Comparison of ENCODE assay signal across 20 cellular contexts in genomic region chr2:68746408-68746807, GRCh38. TPM values are rescaled to one million over a fixed set of nuclear protein-coding genes. Genes with fewer than 3 reads are reported as not detected.
A peak's percentile ranks its signal among the peaks of the same experiment; 100 is the strongest.
DNase-seq lines count a peak whose midpoint lies in the region; ATAC-seq and TF ChIP-seq lines count a peak whose summit lies in the region.
"Had no signal": no experiment of that assay in that cellular context is flagged by ENCODE, and none has a peak within 500 bp of the region (broad histone marks: within the 10 kb centered on the region; RNA-seq: fewer than 3 reads in every experiment).

No MANE protein-coding gene starts in this region.

- no peaks in the 10 kb centered on the region for H3K36me3 ChIP-seq in vagina
- H3K36me3 ChIP-seq: transverse colon had no signal

- no peak for DNase-seq in stimulated activated naive CD8-positive, alpha-beta T cell treated with anti-CD3 and anti-CD28 coated beads, Interleukin-15, Interleukin-2, amounts not matched to agents 100 U/mL and 50 U/mL, for 24 hours
- no peak for DNase-seq in activated CD8-positive, alpha-beta T cell treated with anti-CD3 and anti-CD28 coated beads for 36 hours
- DNase-seq in ecto neural progenitor cell (ENCODE audit: low spot score): peak; percentile 20
- DNase-seq in vagina (ENCODE audit: extremely low spot score in 2 of 2): peak; percentile 47 to 55
- DNase-seq in activated CD4-positive, CD25-positive, alpha-beta regulatory T cell (lab: John Stamatoyannopoulos, UW): no peak
- no peak for DNase-seq in SW 1271 (lab: John Stamatoyannopoulos, UW)
- DNase-seq: activated naive CD4-positive, alpha-beta T cell treated with anti-CD3 and anti-CD28 coated beads, Interleukin-2, amount 50 U/mL, for 16 hours; body of pancreas; cortex of kidney; DMS 273 treated with DMSO at 0.1 percent for 48 hours; HCEC 1CT; NCI-H1105; NCI-H2081 treated with DMSO at 0.1 percent for 48 hours; NCI-H510A treated with DMSO at 0.1 percent for 48 hours; occipital lobe; retina; stimulated activated naive CD4-positive, alpha-beta T cell; transverse colon had no signal

- POLR2A ChIA-PET in activated CD8-positive, alpha-beta T cell treated with anti-CD3 and anti-CD28 coated beads for 36 hours (lab: Charles Lee): interaction anchor here (1.1 to 11.0 kb wide), 6 partner anchors 13 to 162 kb away, joined by 3 to 111 read pairs (median 8); partner anchors contain the start of gene ARHGAP25

- H3K4me3 ChIP-seq in vagina: no peak overlapping the region
- H3K4me3 ChIP-seq: body of pancreas, transverse colon had no signal

- H3K36me3 Mint-ChIP-seq in stimulated activated naive CD8-positive, alpha-beta T cell treated with anti-CD3 and anti-CD28 coated beads, Interleukin-15, Interleukin-2, amounts not matched to agents 100 ng/mL and 50 ng/mL, for 24 hours (ENCODE audit: low read depth): peaks cover 65% of the 10 kb centered on the region
- peaks cover 58% of the 10 kb centered on the region for H3K36me3 Mint-ChIP-seq in activated CD8-positive, alpha-beta T cell treated with anti-CD3 and anti-CD28 coated beads for 36 hours (ENCODE audit: low read depth)

- intact Hi-C loops in activated CD8-positive, alpha-beta T cell treated with anti-CD3 and anti-CD28 coated beads for 36 hours (cut with micrococcal nuclease): loop anchor here (5.0 kb wide), 1 partner anchor 161 kb away; no protein-coding TSS in a partner anchor
- intact Hi-C loops in vagina (cut with DNase I): no loop called here

- H3K27ac ChIP-seq in vagina: no peak overlapping the region
- H3K27ac ChIP-seq: body of pancreas, transverse colon had no signal

- no peaks in the 10 kb centered on the region for H3K27me3 ChIP-seq in vagina
- H3K27me3 ChIP-seq: body of pancreas, transverse colon had no signal

- H3K4me3 Mint-ChIP-seq in stimulated activated naive CD8-positive, alpha-beta T cell treated with anti-CD3 and anti-CD28 coated beads, Interleukin-15, Interleukin-2, amounts not matched to agents 100 ng/mL and 50 ng/mL, for 24 hours: peak overlapping the region; percentile 55
- no peak overlapping the region for H3K4me3 Mint-ChIP-seq in activated CD8-positive, alpha-beta T cell treated with anti-CD3 and anti-CD28 coated beads for 36 hours

- H3K9me3 Mint-ChIP-seq in stimulated activated naive CD8-positive, alpha-beta T cell treated with anti-CD3 and anti-CD28 coated beads, Interleukin-15, Interleukin-2, amounts not matched to agents 100 ng/mL and 50 ng/mL, for 24 hours: no peaks in the 10 kb centered on the region
- peaks cover 3% of the 10 kb centered on the region for H3K9me3 Mint-ChIP-seq in activated CD8-positive, alpha-beta T cell treated with anti-CD3 and anti-CD28 coated beads for 36 hours

- no peaks in the 10 kb centered on the region for H3K9me3 ChIP-seq in vagina
- H3K9me3 ChIP-seq: body of pancreas, transverse colon had no signal

- H3K4me1 Mint-ChIP-seq in stimulated activated naive CD8-positive, alpha-beta T cell treated with anti-CD3 and anti-CD28 coated beads, Interleukin-15, Interleukin-2, amounts not matched to agents 100 ng/mL and 50 ng/mL, for 24 hours (ENCODE audit: low read depth): peaks cover 84% of the 10 kb centered on the region
- H3K4me1 Mint-ChIP-seq in activated CD8-positive, alpha-beta T cell treated with anti-CD3 and anti-CD28 coated beads for 36 hours (ENCODE audit: low read depth): peaks cover 82% of the 10 kb centered on the region

- no peaks in the 10 kb centered on the region for H3K4me1 ChIP-seq in vagina
- H3K4me1 ChIP-seq: body of pancreas had no signal

- no peaks in the 10 kb centered on the region for H3K27me3 Mint-ChIP-seq in stimulated activated naive CD8-positive, alpha-beta T cell treated with anti-CD3 and anti-CD28 coated beads, Interleukin-15, Interleukin-2, amounts not matched to agents 100 ng/mL and 50 ng/mL, for 24 hours
- H3K27me3 Mint-ChIP-seq in activated CD8-positive, alpha-beta T cell treated with anti-CD3 and anti-CD28 coated beads for 36 hours: no peaks in the 10 kb centered on the region

- no peak for TF ChIP-seq CTCF in activated CD8-positive, alpha-beta T cell treated with anti-CD3 and anti-CD28 coated beads for 36 hours (IDR thresholded peaks at IDR 0.05)
- no peak for TF ChIP-seq CTCF in vagina (IDR thresholded peaks at IDR 0.05)

- ATAC-seq in stimulated activated naive CD8-positive, alpha-beta T cell treated with anti-CD3 and anti-CD28 coated beads, Interleukin-15, Interleukin-2, amounts not matched to agents 100 U/mL and 50 U/mL, for 24 hours: no peak
- ATAC-seq in activated CD8-positive, alpha-beta T cell treated with anti-CD3 and anti-CD28 coated beads for 36 hours: no peak
- no peak for ATAC-seq in GM21786 (IDR thresholded peaks at IDR 0.05; ENCODE audit: unreplicated experiment)
- ATAC-seq: body of pancreas had no signal

- CTCF ChIA-PET in activated CD8-positive, alpha-beta T cell treated with anti-CD3 and anti-CD28 coated beads for 36 hours (lab: Charles Lee): interaction anchor here (1.0 to 11.0 kb wide), 8 partner anchors 8 to 151 kb away, joined by 3 to 119 read pairs (median 5); no protein-coding TSS in a partner anchor

- no peak for TF ChIP-seq POLR2A in vagina (IDR thresholded peaks at IDR 0.05)

- peak overlapping the region; percentile 87 for H3K27ac Mint-ChIP-seq in stimulated activated naive CD8-positive, alpha-beta T cell treated with anti-CD3 and anti-CD28 coated beads, Interleukin-15, Interleukin-2, amounts not matched to agents 100 ng/mL and 50 ng/mL, for 24 hours
- peak overlapping the region; percentile 81 for H3K27ac Mint-ChIP-seq in activated CD8-positive, alpha-beta T cell treated with anti-CD3 and anti-CD28 coated beads for 36 hours

RNA-seq across cellular contexts. Expression of gene ARHGAP25, which starts 11.8 kb away (rescaled TPM):
- total RNA-seq in activated CD8-positive, alpha-beta T cell treated with anti-CD3 and anti-CD28 coated beads for 36 hours: 10 to 100 TPM; 59.3 to 61.5 TPM
- total RNA-seq in vagina: 9.6 TPM

Comparison
In these comparisons a context has a peak if more than half of its experiments do, and no peak if none do; other contexts are left out.
1. DNase-seq: peak in ecto neural progenitor cell (single experiment) and vagina (2 of 2); none in stimulated activated naive CD8-positive, alpha-beta T cell treated with anti-CD3 and anti-CD28 coated beads, Interleukin-15, Interleukin-2, amounts not matched to agents 100 U/mL and 50 U/mL, for 24 hours (single experiment), activated CD8-positive, alpha-beta T cell treated with anti-CD3 and anti-CD28 coated beads for 36 hours (single experiment), activated CD4-positive, CD25-positive, alpha-beta regulatory T cell (0 of 4) and SW 1271 (0 of 2).